In the genomic region with DNA sequence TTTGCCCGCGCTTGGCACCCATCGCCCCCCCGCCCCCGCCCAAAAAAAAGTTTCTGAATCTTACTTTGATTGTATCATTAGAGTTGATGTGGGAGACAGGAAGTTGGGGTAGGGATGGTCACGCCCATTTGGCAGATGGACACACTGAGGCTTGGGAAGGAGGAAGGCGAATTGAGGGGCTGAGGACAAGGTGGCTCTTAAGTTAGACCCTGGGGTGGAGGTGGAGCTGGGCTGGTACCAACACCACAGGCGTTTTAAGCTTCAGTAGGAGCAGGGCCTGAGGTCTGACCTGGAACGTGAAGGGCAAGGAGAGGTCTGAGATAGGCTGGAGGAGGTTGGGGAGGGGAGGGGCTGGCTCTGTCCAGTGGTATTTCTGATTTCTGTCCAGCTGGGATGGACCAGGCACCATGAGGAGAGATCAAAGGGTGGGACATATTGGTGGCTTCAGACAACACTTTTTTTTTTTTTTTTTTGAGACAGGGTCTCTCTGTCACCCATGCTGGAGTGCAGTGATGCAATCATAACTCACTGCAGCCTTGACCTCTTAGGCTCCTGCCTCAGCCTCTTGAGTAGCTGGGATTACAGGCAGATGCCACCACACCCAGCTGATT, we compare ENCODE assay signal across 10 cellular contexts. TPM values are rescaled to one million over a fixed set of nuclear protein-coding genes. Genes with fewer than 3 reads are reported as not detected.
DNase-seq lines count a peak whose midpoint lies in the region; ATAC-seq, FAIRE-seq and TF ChIP-seq lines count a peak whose summit lies in the region.
"Had no signal": no experiment of that assay in that cellular context is flagged by ENCODE, and none has a peak within 500 bp of the region (broad histone marks: within the 10 kb centered on the region; RNA-seq: fewer than 3 reads in every experiment).

No MANE protein-coding gene starts in this region.

- H3K27ac ChIP-seq in A673 (ENCODE audit: low read depth, low read length, poor library complexity, severe bottlenecking), result peak overlapping the region; percentile 76
- no peak overlapping the region for H3K27ac ChIP-seq in GM12878 (ENCODE audit: control insufficient read depth, insufficient read depth)
- H3K27ac ChIP-seq: SJSA1 had no signal

- H3K4me1 Mint-ChIP-seq in HFFc6 (ENCODE audit: low read depth), result peaks cover 26% of the 10 kb centered on the region

- H3K4me3 Mint-ChIP-seq in HFFc6, result no peak overlapping the region; the same call in 1 of the 2 replicates

- H3K36me3 ChIP-seq in A673 (ENCODE audit: insufficient read depth, low read length, poor library complexity, severe bottlenecking), result no peaks in the 10 kb centered on the region
- H3K36me3 ChIP-seq in GM12878 (ENCODE audit: control insufficient read depth in 2 of 2, insufficient read depth in 2 of 2, low read length in 1 of 2), result no peaks in the 10 kb centered on the region
- no peaks in the 10 kb centered on the region for H3K36me3 ChIP-seq in mucosa of descending colon (ENCODE audit: low read depth)
- H3K36me3 ChIP-seq: SJSA1 had no signal

- no peak for ATAC-seq in GM12878
- no peak for ATAC-seq in mucosa of descending colon
- ATAC-seq in GM19351 (IDR thresholded peaks at IDR 0.05; ENCODE audit: unreplicated experiment), result no peak

- H3K9me3 ChIP-seq in A673 (ENCODE audit: low read depth, low read length, poor library complexity, severe bottlenecking) (no peaks in the 10 kb centered on the region), GM12878 (replicated peaks; ENCODE audit: control insufficient read depth, insufficient read depth, low read length) (no peaks in the 10 kb centered on the region), mucosa of descending colon (no peaks in the 10 kb centered on the region)
- H3K9me3 ChIP-seq: SJSA1 had no signal

- 17% methylated on average over 9 of the region's 9 CpGs for WGBS in GM12878 (ENCODE audit: insufficient coverage, insufficient replicate concordance, low lambda C conversion rate, missing lambda C conversion rate)

- TF ChIP-seq POLR2A in GM12878 (IDR thresholded peaks at IDR 0.05; ENCODE audit: low read depth, low read length), result no peak

- no peaks in the 10 kb centered on the region for H3K9me3 Mint-ChIP-seq in HFFc6

- RAD21 ChIA-PET in GM12878 (lab: Charles Lee; ENCODE audit: unreplicated experiment), result interaction anchor here (0.6 to 12.9 kb wide), 5 partner anchors 19 to 513 kb away, joined by 3 to 316 read pairs (median 3); no protein-coding TSS in a partner anchor

- no peak overlapping the region; the same call in 1 of the 2 replicates for H3K9ac ChIP-seq in GM12878 (ENCODE audit: control insufficient read depth, insufficient read depth, low read length)

- H4K20me1 ChIP-seq in GM12878 (ENCODE audit: control insufficient read depth, insufficient read depth), result no peaks in the 10 kb centered on the region

- H2AFZ ChIP-seq in GM12878 (ENCODE audit: control insufficient read depth, low read depth, low read length), result no peak overlapping the region

- SMC1A ChIA-PET in GM12878 (lab: Charles Lee; ENCODE audit: uncharacterized antibody, unreplicated experiment), result interaction anchor here (1.2 to 12.7 kb wide), 6 partner anchors 18 to 167 kb away, joined by 3 to 306 read pairs (median 28); no protein-coding TSS in a partner anchor

- H3K36me3 Mint-ChIP-seq in HFFc6 (ENCODE audit: low read depth), result no peaks in the 10 kb centered on the region

- POLR2A ChIA-PET in A673 (lab: Charles Lee; ENCODE audit: low non-redundant PET) (no interaction called here), GM12878 (lab: Charles Lee) (interaction anchor here (0.5 to 12.2 kb wide), 3 partner anchors 19 to 54 kb away, joined by 3 to 232 read pairs (median 3); no protein-coding TSS in a partner anchor)

- no peak for TF ChIP-seq EP300 in GM12878 (IDR thresholded peaks at IDR 0.05; ENCODE audit: borderline replicate concordance in 1 of 2, control insufficient read depth in 1 of 2, low read depth in 2 of 2, low read length in 2 of 2)

- peak overlapping the region; percentile 67 for H3K4me3 ChIP-seq in A673 (ENCODE audit: low read depth, low read length, poor library complexity, severe bottlenecking)
- peak overlapping the region; percentile 70; the same call in 1 of the 2 replicates for H3K4me3 ChIP-seq in GM12878
- H3K4me3 ChIP-seq in mucosa of descending colon, result peak overlapping the region; percentile 38

- H3K27me3 ChIP-seq in A673 (replicated peaks; ENCODE audit: insufficient read depth, low read depth, low read length, poor library complexity) (no peaks in the 10 kb centered on the region), GM12878 (replicated peaks in 1 of 2; ENCODE audit: control insufficient read depth in 2 of 2, insufficient read depth in 2 of 2, low read length in 1 of 2) (no peaks in the 10 kb centered on the region)
- H3K27me3 ChIP-seq: SJSA1 had no signal

- intact Hi-C loops in A673 (cut with micrococcal nuclease; ENCODE audit: unreplicated experiment) (loop anchor here (2.0 to 10.0 kb wide), 5 partner anchors 66 to 487 kb away; a partner anchor contains a TSS), GM12878 (cut with micrococcal nuclease; ENCODE audit: unreplicated experiment) (loop anchor here (10.0 kb wide), 1 partner anchor 410 kb away; no protein-coding TSS in a partner anchor), mucosa of descending colon (cut with DNase I, micrococcal nuclease) (loop anchor here (5.0 kb wide), 1 partner anchor 47 kb away; no protein-coding TSS in a partner anchor)

- no peak for TF ChIP-seq RAD21 in GM12878 (IDR thresholded peaks at IDR 0.05; ENCODE audit: insufficient read depth, low read depth, low read length)

- H3K4me2 ChIP-seq in GM12878 (ENCODE audit: control insufficient read depth, insufficient read depth), result peak overlapping the region; percentile 60

- CTCF ChIA-PET in A673 (lab: Charles Lee), result interaction anchor here (0.6 kb wide), 1 partner anchor 664 kb away, joined by 3 read pairs; no protein-coding TSS in a partner anchor
- CTCF ChIA-PET in GM12878 (lab: Yijun Ruan, JAX), result interaction anchor here (0.6 to 28.8 kb wide), 17 partner anchors 18 to 488 kb away, joined by 3 to 1208 read pairs (median 4); a partner anchor contains a TSS

- BruUV-seq in A673 (replicated peaks; lab: Mats Ljungman, UMichigan) (no TSS peak), GM12878 (replicated peaks; lab: Mats Ljungman, UMichigan) (no TSS peak)

- TF ChIP-seq CTCF in A673 (conservative IDR thresholded peaks at IDR 0.05; ENCODE audit: low read depth, low read length), result no peak
- TF ChIP-seq CTCF in HFFc6 (IDR thresholded peaks at IDR 0.05), result no peak
- no peak for TF ChIP-seq CTCF in GM12878 (IDR thresholded peaks at IDR 0.05 in 2 of 3, conservative IDR thresholded peaks at IDR 0.05 in 1 of 3; ENCODE audit: control insufficient read depth in 2 of 3, extremely low read depth in 1 of 3, insufficient read depth in 1 of 3, low read depth in 3 of 3, low read length in 3 of 3)
- TF ChIP-seq CTCF in mucosa of descending colon (IDR thresholded peaks at IDR 0.05), result no peak

- DNase-seq in A673 (ENCODE audit: low spot score) (no peak), HFFc6 (no peak), GM12878 (ENCODE audit: low read depth, low spot score) (no peak), mucosa of descending colon (peak in 2 of 3 donors; percentile 56 to 68), anterior cingulate cortex (lab: John Stamatoyannopoulos, UW) (no peak), NCI-H2081 (lab: John Stamatoyannopoulos, UW) (no peak)
- DNase-seq in central memory CD4-positive, alpha-beta T cell, result no peak

- H3K4me1 ChIP-seq in A673 (ENCODE audit: insufficient read depth, low read length, poor library complexity, severe bottlenecking), result peaks cover 13% of the 10 kb centered on the region
- peaks cover 38% of the 10 kb centered on the region for H3K4me1 ChIP-seq in GM12878 (ENCODE audit: control insufficient read depth, insufficient read depth, low read length)
- peaks cover 36% of the 10 kb centered on the region for H3K4me1 ChIP-seq in mucosa of descending colon (ENCODE audit: low read depth)

- in situ Hi-C loops in GM12878 (cut with MboI), result loop anchor here (5.0 kb wide), 1 partner anchor 47 kb away; no protein-coding TSS in a partner anchor

- peaks cover 19% of the 10 kb centered on the region for H3K27me3 Mint-ChIP-seq in HFFc6 (ENCODE audit: insufficient read depth)

- H3K27ac Mint-ChIP-seq in HFFc6, result peak overlapping the region; percentile 31; the same call in 1 of the 2 replicates

- no peaks in the 10 kb centered on the region for H3K79me2 ChIP-seq in GM12878 (ENCODE audit: control insufficient read depth, insufficient read depth, low read length)

- FAIRE-seq in GM12878 (lab: Jason Lieb, UNC), result no peak
- FAIRE-seq: endometrium had no signal

RNA-seq across cellular contexts. Expression of a gene that starts 0.8 kb away (rescaled TPM):
- total RNA-seq in A673 (2021) (4.6 and 6.6 TPM in 2 replicates), GM12878 (2014; rRNA removed) (0.11 and 1.3 TPM in 2 replicates), GM12878 (2014; rRNA removed; fragmentation: Illumina TruSeq; extraction: Trizol) (0.09 TPM in 2 replicates), GM12878 (2021) (0.36 and 0.45 TPM in 2 replicates), mucosa of descending colon (10 to 100 TPM; 24.3 to 73.1 (median 32.3) TPM)
- under 1 TPM in 5 of 6 experiments, not detected in 1; 0.02 to 0.21 (median 0.05) TPM for total RNA-seq in HFFc6 (2021; fragmentation: NEBNext Ultra II Directional; extraction: Animal tissue kit (Norgen Biotek cat#: 25700))
- total RNA-seq in GM12878 (2013; cell fraction: nucleolus; rRNA removed), result 0.73 and 1.6 TPM in 2 replicates
- 0.10 TPM for polyA plus RNA-seq in GM12878 (2011; ENCODE audit: low read depth)
- polyA plus RNA-seq in GM12878 (2011; rRNA removed) (0.04 and 0.12 TPM in 2 replicates), GM12878 (2014; fragmentation: Illumina TruSeq; extraction: Trizol) (0.03 and 0.46 TPM in 2 replicates), GM12878 (2014; fragmentation: Nextera tagmentation; extraction: Ambion mirVana) (under 1 TPM in 1 of 2 experiments, not detected in 1; 0.02 TPM), GM12878 (2014; rRNA removed) (0.44 and 0.53 TPM in 2 replicates), GM12878 (2016; fragmentation: Nextera tagmentation; extraction: Ambion mirVana) (under 1 TPM; 0.04 TPM)
- 0.10 and 0.13 TPM in 2 replicates for polyA plus RNA-seq in GM12878 (2011; cell fraction: cytosol; rRNA removed)
- polyA plus RNA-seq in GM12878 (2011; cell fraction: nucleus; rRNA removed), result 0.48 and 0.92 TPM in 2 replicates
- polyA plus RNA-seq in GM12878 (2012), result 0.22 and 0.45 TPM in 2 replicates
- polyA minus RNA-seq in GM12878 (2011; rRNA and poly(A)+ RNA removed), result 0.05 TPM in 1 of 2 replicates, not detected in the other
- 0.13 TPM in 1 of 2 replicates, not detected in the other for polyA minus RNA-seq in GM12878 (2011; cell fraction: cytosol; rRNA and poly(A)+ RNA removed)
- polyA minus RNA-seq in GM12878 (2011; cell fraction: nucleus; rRNA and poly(A)+ RNA removed), result 0.19 and 0.24 TPM in 2 replicates

RNA-seq across cellular contexts. Expression of a gene that starts 33.2 kb away (rescaled TPM):
- total RNA-seq in A673 (2021) (53.3 and 63.1 TPM in 2 replicates), GM12878 (2014; rRNA removed) (50.9 and 64.6 TPM in 2 replicates), GM12878 (2014; rRNA removed; fragmentation: Illumina TruSeq; extraction: Trizol) (24.3 and 24.5 TPM in 2 replicates), GM12878 (2021) (165 and 166 TPM in 2 replicates), mucosa of descending colon (10 to 100 TPM; 58.3 to 85.9 (median 81.5) TPM)
- total RNA-seq in HFFc6 (2021; fragmentation: NEBNext Ultra II Directional; extraction: Animal tissue kit (Norgen Biotek cat#: 25700)), result 100 to 1,000 TPM; 189 to 227 (median 197) TPM
- 122 and 128 TPM in 2 replicates for total RNA-seq in GM12878 (2013; cell fraction: nucleolus; rRNA removed)
- 43.3 TPM for polyA plus RNA-seq in GM12878 (2011; ENCODE audit: low read depth)
- polyA plus RNA-seq in GM12878 (2011; rRNA removed) (21.0 and 50.4 TPM in 2 replicates), GM12878 (2014; fragmentation: Illumina TruSeq; extraction: Trizol) (18.9 and 71.4 TPM in 2 replicates), GM12878 (2014; fragmentation: Nextera tagmentation; extraction: Ambion mirVana) (1 to 10 TPM; 1.0 to 2.2 TPM), GM12878 (2014; rRNA removed) (68.5 and 102 TPM in 2 replicates), GM12878 (2016; fragmentation: Nextera tagmentation; extraction: Ambion mirVana) (10 to 100 TPM; 88.1 to 97.5 TPM)
- 79.0 and 83.3 TPM in 2 replicates for polyA plus RNA-seq in GM12878 (2011; cell fraction: cytosol; rRNA removed)
- 107 and 190 TPM in 2 replicates for polyA plus RNA-seq in GM12878 (2011; cell fraction: nucleus; rRNA removed)
- polyA plus RNA-seq in GM12878 (2012), result 112 and 125 TPM in 2 replicates
- polyA minus RNA-seq in GM12878 (2011; rRNA and poly(A)+ RNA removed), result 75.9 and 95.9 TPM in 2 replicates
- 32.5 and 39.8 TPM in 2 replicates for polyA minus RNA-seq in GM12878 (2011; cell fraction: cytosol; rRNA and poly(A)+ RNA removed)
- 37.4 and 72.2 TPM in 2 replicates for polyA minus RNA-seq in GM12878 (2011; cell fraction: nucleus; rRNA and poly(A)+ RNA removed)

RNA-seq across cellular contexts. Expression of a gene that starts 34.9 kb away (rescaled TPM):
- total RNA-seq in A673 (2021) (45.7 and 49.2 TPM in 2 replicates), GM12878 (2014; rRNA removed) (14.4 and 19.0 TPM in 2 replicates), GM12878 (2014; rRNA removed; fragmentation: Illumina TruSeq; extraction: Trizol) (6.3 and 6.5 TPM in 2 replicates), GM12878 (2021) (31.1 and 32.6 TPM in 2 replicates), mucosa of descending colon (10 to 100 TPM; 19.3 to 26.4 (median 21.9) TPM)
- total RNA-seq in HFFc6 (2021; fragmentation: NEBNext Ultra II Directional; extraction: Animal tissue kit (Norgen Biotek cat#: 25700)), result 10 to 100 TPM; 23.9 to 35.5 (median 26.9) TPM
- total RNA-seq in GM12878 (2013; cell fraction: nucleolus; rRNA removed), result 19.7 and 20.0 TPM in 2 replicates
- polyA plus RNA-seq in GM12878 (2011; ENCODE audit: low read depth), result 34.2 TPM
- polyA plus RNA-seq in GM12878 (2011; rRNA removed) (6.0 and 19.0 TPM in 2 replicates), GM12878 (2014; fragmentation: Illumina TruSeq; extraction: Trizol) (13.0 and 22.4 TPM in 2 replicates), GM12878 (2014; fragmentation: Nextera tagmentation; extraction: Ambion mirVana) (1 to 10 TPM; 2.5 to 4.1 TPM), GM12878 (2014; rRNA removed) (26.8 and 37.5 TPM in 2 replicates), GM12878 (2016; fragmentation: Nextera tagmentation; extraction: Ambion mirVana) (10 to 100 TPM; 38.9 to 39.7 TPM)
- 21.8 and 25.3 TPM in 2 replicates for polyA plus RNA-seq in GM12878 (2011; cell fraction: cytosol; rRNA removed)
- 82.8 and 85.9 TPM in 2 replicates for polyA plus RNA-seq in GM12878 (2011; cell fraction: nucleus; rRNA removed)
- 23.4 and 25.0 TPM in 2 replicates for polyA plus RNA-seq in GM12878 (2012)
- polyA minus RNA-seq in GM12878 (2011; rRNA and poly(A)+ RNA removed), result 11.0 and 14.9 TPM in 2 replicates
- polyA minus RNA-seq in GM12878 (2011; cell fraction: cytosol; rRNA and poly(A)+ RNA removed), result 11.9 and 14.7 TPM in 2 replicates
- polyA minus RNA-seq in GM12878 (2011; cell fraction: nucleus; rRNA and poly(A)+ RNA removed), result 11.5 and 17.5 TPM in 2 replicates

RNA-seq across cellular contexts. Expression of a gene that starts 42.2 kb away (rescaled TPM):
- total RNA-seq in A673 (2021), result 46.5 and 50.5 TPM in 2 replicates
- total RNA-seq in HFFc6 (2021; fragmentation: NEBNext Ultra II Directional; extraction: Animal tissue kit (Norgen Biotek cat#: 25700)), result 10 to 100 TPM; 18.0 to 21.6 (median 20.9) TPM
- total RNA-seq in GM12878 (2013; cell fraction: nucleolus; rRNA removed), result 51.0 and 55.9 TPM in 2 replicates
- 66.7 and 74.7 TPM in 2 replicates for total RNA-seq in GM12878 (2014; rRNA removed)
- 36.9 and 41.0 TPM in 2 replicates for total RNA-seq in GM12878 (2014; rRNA removed; fragmentation: Illumina TruSeq; extraction: Trizol)
- 78.1 and 79.2 TPM in 2 replicates for total RNA-seq in GM12878 (2021)
- 11.2 TPM for polyA plus RNA-seq in GM12878 (2011; ENCODE audit: low read depth)
- polyA plus RNA-seq in GM12878 (2011; rRNA removed), result 27.3 and 49.9 TPM in 2 replicates
- 73.2 and 91.2 TPM in 2 replicates for polyA plus RNA-seq in GM12878 (2011; cell fraction: cytosol; rRNA removed)
- 284 and 290 TPM in 2 replicates for polyA plus RNA-seq in GM12878 (2011; cell fraction: nucleus; rRNA removed)
- 33.8 and 37.8 TPM in 2 replicates for polyA plus RNA-seq in GM12878 (2012)
- polyA plus RNA-seq in GM12878 (2014; fragmentation: Illumina TruSeq; extraction: Trizol), result 16.1 and 42.8 TPM in 2 replicates
- polyA plus RNA-seq in GM12878 (2014; fragmentation: Nextera tagmentation; extraction: Ambion mirVana), result 1 to 10 TPM in 1 of 2 experiments, under 1 TPM in 1; 0.98 to 4.4 TPM
- 69.0 and 71.8 TPM in 2 replicates for polyA plus RNA-seq in GM12878 (2014; rRNA removed)
- polyA plus RNA-seq in GM12878 (2016; fragmentation: Nextera tagmentation; extraction: Ambion mirVana), result 10 to 100 TPM; 47.8 to 52.9 TPM
- polyA minus RNA-seq in GM12878 (2011; rRNA and poly(A)+ RNA removed), result 58.6 and 101 TPM in 2 replicates
- polyA minus RNA-seq in GM12878 (2011; cell fraction: cytosol; rRNA and poly(A)+ RNA removed), result 25.9 and 26.6 TPM in 2 replicates
- 50.8 and 62.9 TPM in 2 replicates for polyA minus RNA-seq in GM12878 (2011; cell fraction: nucleus; rRNA and poly(A)+ RNA removed)
- total RNA-seq in mucosa of descending colon, result 10 to 100 TPM in 2 of 3 donors, 1 to 10 TPM in 1; 8.7 to 16.8 (median 14.1) TPM

Comparison
In these comparisons a context has a peak if more than half of its experiments do, and no peak if none do; other contexts are left out.
1. DNase-seq: peak in mucosa of descending colon (2 of 3); none in A673 (single experiment), HFFc6 (single experiment), GM12878 (single experiment), central memory CD4-positive, alpha-beta T cell (single experiment), anterior cingulate cortex (0 of 58) and NCI-H2081 (0 of 2).
2. Peak in every context shown above with its lines, with median percentiles within 50 percentile points of each other: H3K4me3 ChIP-seq.